Comparison of ENCODE assay signal across 16 cellular contexts in the genomic region with DNA sequence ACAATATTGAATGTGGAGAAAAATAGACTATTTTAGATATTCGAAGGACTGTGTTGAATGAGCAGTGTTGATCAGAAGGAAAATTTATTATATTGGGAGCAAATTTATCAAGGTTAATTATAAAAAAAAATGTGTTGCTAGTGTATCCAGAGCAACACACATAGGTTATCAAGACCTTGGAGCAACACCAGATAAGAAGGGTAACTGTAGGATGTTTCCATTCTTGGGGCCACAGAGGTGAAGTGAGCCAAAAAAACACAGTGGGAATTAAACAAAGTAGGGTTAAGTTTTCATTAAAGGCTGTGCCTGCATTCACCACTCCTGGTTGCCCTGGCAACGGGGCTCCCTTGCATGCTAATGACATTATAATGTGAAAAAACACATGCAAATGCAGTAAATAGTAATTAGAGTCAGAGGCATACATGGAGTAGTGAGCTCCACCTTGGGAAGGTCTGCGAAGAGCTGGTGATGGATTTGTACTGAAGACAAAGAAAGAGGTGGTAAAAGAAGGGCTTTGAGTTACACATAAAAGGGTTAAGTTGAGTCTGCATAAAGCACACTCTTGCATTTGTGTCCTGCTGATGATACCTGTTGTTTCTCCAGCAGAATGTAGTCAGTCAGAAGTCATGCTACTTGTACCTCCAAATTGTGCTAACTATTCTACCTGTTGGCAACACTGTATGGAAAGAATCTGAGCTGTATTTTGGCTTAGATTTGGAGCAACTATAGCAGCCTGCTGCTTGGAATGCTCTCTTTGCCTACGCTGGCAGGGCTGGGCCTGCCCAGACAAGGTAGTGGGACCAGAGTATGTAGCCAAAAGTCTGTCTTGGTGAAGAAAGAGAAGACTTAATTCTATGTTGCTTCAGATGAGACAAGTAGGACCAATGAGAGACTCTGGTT. TPM values are rescaled to one million over a fixed set of nuclear protein-coding genes. Genes with fewer than 3 reads are reported as not detected.
DNase-seq lines count a peak whose midpoint lies in the region; ATAC-seq and TF ChIP-seq lines count a peak whose summit lies in the region.
"Had no signal": no experiment of that assay in that cellular context is flagged by ENCODE, and none has a peak within 500 bp of the region (broad histone marks: within the 10 kb centered on the region; RNA-seq: fewer than 3 reads in every experiment).

No MANE protein-coding gene starts in this region.

- H3K9me3 ChIP-seq in cardiac muscle cell (ENCODE audit: low read depth) (no peaks in the 10 kb centered on the region), T-helper 17 cell (ENCODE audit: control insufficient read depth, low read length, poor library complexity, severe bottlenecking) (no peaks in the 10 kb centered on the region)
- H3K9me3 ChIP-seq: mucosa of descending colon, vagina had no signal

- H3K36me3 Mint-ChIP-seq in T-helper 17 cell (ENCODE audit: low read depth): peaks cover 2% of the 10 kb centered on the region

- no peak overlapping the region for H3K4me3 Mint-ChIP-seq in T-helper 17 cell
- H3K4me3 Mint-ChIP-seq: CD4-positive, alpha-beta T cell had no signal

- no peak for DNase-seq in cardiac muscle cell (ENCODE audit: low read depth in 1 of 2, low spot score in 1 of 2)
- no peak for DNase-seq in left cardiac atrium
- DNase-seq in T-helper 17 cell: no peak
- peak; percentile 15 for DNase-seq in iPS DF 19.7 (ENCODE audit: low read depth, low spot score)
- DNase-seq in glomerular visceral epithelial cell (ENCODE audit: extremely low spot score): no peak
- no peak for DNase-seq in activated CD4-positive, CD25-positive, alpha-beta regulatory T cell treated with anti-CD3 and anti-CD28 coated beads, Interleukin-2, amount 50 U/mL, for 72 hours
- DNase-seq: caudate nucleus; CD4-positive, alpha-beta T cell; effector CD4-positive, alpha-beta T cell; left colon; mucosa of descending colon; NCI-H2107; occipital lobe had no signal

- H3K4me1 ChIP-seq in cardiac muscle cell (ENCODE audit: low read depth): peaks cover 11% of the 10 kb centered on the region

- no peaks in the 10 kb centered on the region for H3K27me3 ChIP-seq in cardiac muscle cell
- H3K27me3 ChIP-seq: vagina had no signal

- no peak for TF ChIP-seq CTCF in cardiac muscle cell (IDR thresholded peaks at IDR 0.05; ENCODE audit: low read depth, low read length)

- no peaks in the 10 kb centered on the region for H3K4me1 Mint-ChIP-seq in T-helper 17 cell

- peak overlapping the region; percentile 73 for H3K27ac Mint-ChIP-seq in T-helper 17 cell
- H3K27ac Mint-ChIP-seq: CD4-positive, alpha-beta T cell had no signal

- intact Hi-C loops in left cardiac atrium (cut with DNase I): no loop called here

- peak overlapping the region; percentile 31 for H3K27ac ChIP-seq in cardiac muscle cell
- H3K27ac ChIP-seq: vagina had no signal

- no peaks in the 10 kb centered on the region for H3K36me3 ChIP-seq in cardiac muscle cell
- H3K36me3 ChIP-seq: vagina had no signal

- H3K27me3 Mint-ChIP-seq in T-helper 17 cell: no peaks in the 10 kb centered on the region
- H3K27me3 Mint-ChIP-seq: CD4-positive, alpha-beta T cell had no signal

- ATAC-seq in left cardiac atrium (no peak), T-helper 17 cell (no peak), GM18498 (IDR thresholded peaks at IDR 0.05; ENCODE audit: unreplicated experiment) (no peak), HG03097 (IDR thresholded peaks at IDR 0.05; ENCODE audit: low FRiP score, unreplicated experiment) (no peak)
- ATAC-seq: left colon, mucosa of descending colon had no signal

- no peak overlapping the region for H3K4me3 ChIP-seq in cardiac muscle cell
- H3K4me3 ChIP-seq: mucosa of descending colon, vagina had no signal

RNA-seq across cellular contexts. Expression of a gene that starts 59.6 kb away (rescaled TPM):
- total RNA-seq in cardiac muscle cell (7.7 and 9.0 TPM in 2 replicates), left cardiac atrium (1 to 10 TPM; 5.1 to 6.2 TPM), T-helper 17 cell (1 to 10 TPM; 7.7 to 9.0 TPM)
- polyA plus RNA-seq in cardiac muscle cell: 24.1 and 28.0 TPM in 2 replicates
